In the genomic region with DNA sequence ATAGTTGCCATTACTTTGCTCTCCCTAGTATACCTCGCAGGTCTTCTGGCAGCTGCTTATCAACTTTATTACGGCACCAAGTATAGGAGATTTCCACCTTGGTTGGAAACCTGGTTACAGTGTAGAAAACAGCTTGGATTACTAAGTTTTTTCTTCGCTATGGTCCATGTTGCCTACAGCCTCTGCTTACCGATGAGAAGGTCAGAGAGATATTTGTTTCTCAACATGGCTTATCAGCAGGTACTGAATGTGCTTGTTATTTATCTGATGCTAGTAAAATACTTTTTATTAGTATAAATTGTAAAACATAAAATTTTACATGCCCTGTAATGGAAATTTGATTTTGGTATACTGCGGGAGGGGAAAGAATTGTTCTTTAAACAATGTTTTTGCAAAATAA, we compare ENCODE assay signal across 31 cellular contexts. TPM values are rescaled to one million over a fixed set of nuclear protein-coding genes. Genes with fewer than 3 reads are reported as not detected.
"Had no signal": no experiment of that assay in that cellular context is flagged by ENCODE, and none has a peak within 500 bp of the region (broad histone marks: within the 10 kb centered on the region; RNA-seq: fewer than 3 reads in every experiment).

No MANE protein-coding gene starts in this region.

- H3K27ac ChIP-seq: ascending aorta, cardiac muscle cell, WERI-Rb-1 had no signal

- H3K9me3 ChIP-seq: ascending aorta had no signal

- H3K4me3 ChIP-seq: ascending aorta, cardiac muscle cell had no signal

- ATAC-seq: activated CD4-positive, alpha-beta T cell treated with anti-CD3 and anti-CD28 coated beads for 36 hours; activated CD4-positive, CD25-positive, alpha-beta regulatory T cell treated with anti-CD3 and anti-CD28 coated beads, Interleukin-2, amount 50 U/mL, for 24 hours; activated CD8-positive, alpha-beta memory T cell treated with anti-CD3 and anti-CD28 coated beads, Interleukin-2, amount 10 ng/mL, durations not matched to agents 7 days and 5 days; activated CD8-positive, alpha-beta T cell treated with anti-CD3 and anti-CD28 coated beads, Interleukin-2, amount 10 ng/mL, durations not matched to agents 7 days and 5 days; activated naive CD8-positive, alpha-beta T cell treated with anti-CD3 and anti-CD28 coated beads, Interleukin-2, amount 50 U/mL, for 24 hours; WTC11 had no signal

- H3K36me3 ChIP-seq: cardiac muscle cell, WERI-Rb-1 had no signal

- H3K4me1 ChIP-seq: ascending aorta had no signal

- H3K27me3 ChIP-seq: ascending aorta, cardiac muscle cell had no signal

- DNase-seq: activated CD4-positive, alpha-beta memory T cell treated with anti-CD3 and anti-CD28 coated beads, Interleukin-2, amount 10 ng/mL, durations not matched to agents 7 days and 5 days; activated CD4-positive, alpha-beta T cell treated with anti-CD3 and anti-CD28 coated beads for 1 hour; activated CD4-positive, alpha-beta T cell treated with anti-CD3 and anti-CD28 coated beads for 36 hours; activated CD4-positive, alpha-beta T cell treated with anti-CD3 and anti-CD28 coated beads for 48 hours; activated CD4-positive, alpha-beta T cell treated with anti-CD3 and anti-CD28 coated beads, Interleukin-2, amount 10 ng/mL, durations not matched to agents 7 days and 5 days; activated CD4-positive, alpha-beta T cell treated with anti-CD3 and anti-CD28 coated beads, Interleukin-2, amount 50 U/mL, for 48 hours; activated CD4-positive, CD25-positive, alpha-beta regulatory T cell; activated CD8-positive, alpha-beta memory T cell treated with anti-CD3 and anti-CD28 coated beads for 24 hours; activated CD8-positive, alpha-beta memory T cell treated with anti-CD3 and anti-CD28 coated beads, Interleukin-2, amount 10 ng/mL, durations not matched to agents 7 days and 5 days; activated CD8-positive, alpha-beta memory T cell treated with anti-CD3 and anti-CD28 coated beads, Interleukin-2, amount 50 U/mL, for 48 hours; activated CD8-positive, alpha-beta T cell treated with anti-CD3 and anti-CD28 coated beads, Interleukin-2, amount 10 ng/mL, durations not matched to agents 7 days and 5 days; activated effector memory CD4-positive, alpha-beta T cell treated with Interleukin-2 at 50 U/mL for 16 hours; activated gamma-delta T cell; activated naive CD4-positive, alpha-beta T cell treated with anti-CD3 and anti-CD28 coated beads, Interleukin-2, amount 10 ng/mL, durations not matched to agents 7 days and 5 days; activated naive CD4-positive, alpha-beta T cell treated with Interleukin-2 at 50 U/mL for 16 hours; activated naive CD8-positive, alpha-beta T cell treated with anti-CD3 and anti-CD28 coated beads, Interleukin-2, amount 10 ng/mL, durations not matched to agents 7 days and 5 days; activated naive CD8-positive, alpha-beta T cell treated with anti-CD3 and anti-CD28 coated beads, Interleukin-2, amount 50 U/mL, for 24 hours; activated T-cell treated with anti-CD3 and anti-CD28 coated beads, Interleukin-2, amount 50 U/mL, for 24 hours; activated T-cell treated with anti-CD3 and anti-CD28 coated beads, Interleukin-2, amount 50 U/mL, for 48 hours; amygdala; anterior cingulate cortex; caudate nucleus; T-helper 1 cell; T-helper 2 cell; T-helper 9 cell; WERI-Rb-1 had no signal

RNA-seq across cellular contexts. Expression of gene STEAP2, which starts 15.7 kb away (rescaled TPM):
- total RNA-seq: activated CD4-positive, alpha-beta T cell treated with anti-CD3 and anti-CD28 coated beads for 36 hours; activated CD4-positive, alpha-beta T cell treated with anti-CD3 and anti-CD28 coated beads, Interleukin-2, amount 10 ng/mL, durations not matched to agents 7 days and 5 days; activated CD8-positive, alpha-beta memory T cell treated with anti-CD3 and anti-CD28 coated beads, Interleukin-2, amount 10 ng/mL, durations not matched to agents 7 days and 5 days; activated CD8-positive, alpha-beta T cell treated with anti-CD3 and anti-CD28 coated beads, Interleukin-2, amount 10 ng/mL, durations not matched to agents 7 days and 5 days; activated naive CD8-positive, alpha-beta T cell treated with anti-CD3 and anti-CD28 coated beads, Interleukin-2, amount 10 ng/mL, durations not matched to agents 7 days and 5 days; activated T-helper 2 cell treated with anti-CD3 and anti-CD28 coated beads, Interferon-gamma antibody, Interleukin-2, Interleukin-4, amounts not matched to agents 10 μg/mL and 5 μg/mL and 100 μg/mL, durations not matched to agents 14 hours and 24 hours and 36 hours had no signal

RNA-seq across cellular contexts. Expression of gene CFAP69, which starts 17.7 kb away (rescaled TPM):
- total RNA-seq: activated CD4-positive, alpha-beta memory T cell treated with anti-CD3 and anti-CD28 coated beads, Interleukin-2, amount 10 ng/mL, durations not matched to agents 7 days and 5 days; activated CD4-positive, alpha-beta T cell treated with anti-CD3 and anti-CD28 coated beads, Interleukin-2, amount 10 ng/mL, durations not matched to agents 7 days and 5 days had no signal
